Comparison of ENCODE assay signal across 8 cellular contexts in genomic region chr3:114528517-114528916, GRCh38.
"Had no signal": no experiment of that assay in that cellular context is flagged by ENCODE, and none has a peak within 500 bp of the region (broad histone marks: within the 10 kb centered on the region; RNA-seq: fewer than 3 reads in every experiment).

No MANE protein-coding gene starts in this region.

- FAIRE-seq: G401.6, GM12878, GM12891, GM12892, GM18507, GM19239 had no signal

- ATAC-seq: GM12878 had no signal

- DNase-seq: GDM1, GF-D8 had no signal

- H3K4me3 ChIP-seq: GM12878 had no signal
